1 cellular context compared by ENCODE assay signal in the genomic region with DNA sequence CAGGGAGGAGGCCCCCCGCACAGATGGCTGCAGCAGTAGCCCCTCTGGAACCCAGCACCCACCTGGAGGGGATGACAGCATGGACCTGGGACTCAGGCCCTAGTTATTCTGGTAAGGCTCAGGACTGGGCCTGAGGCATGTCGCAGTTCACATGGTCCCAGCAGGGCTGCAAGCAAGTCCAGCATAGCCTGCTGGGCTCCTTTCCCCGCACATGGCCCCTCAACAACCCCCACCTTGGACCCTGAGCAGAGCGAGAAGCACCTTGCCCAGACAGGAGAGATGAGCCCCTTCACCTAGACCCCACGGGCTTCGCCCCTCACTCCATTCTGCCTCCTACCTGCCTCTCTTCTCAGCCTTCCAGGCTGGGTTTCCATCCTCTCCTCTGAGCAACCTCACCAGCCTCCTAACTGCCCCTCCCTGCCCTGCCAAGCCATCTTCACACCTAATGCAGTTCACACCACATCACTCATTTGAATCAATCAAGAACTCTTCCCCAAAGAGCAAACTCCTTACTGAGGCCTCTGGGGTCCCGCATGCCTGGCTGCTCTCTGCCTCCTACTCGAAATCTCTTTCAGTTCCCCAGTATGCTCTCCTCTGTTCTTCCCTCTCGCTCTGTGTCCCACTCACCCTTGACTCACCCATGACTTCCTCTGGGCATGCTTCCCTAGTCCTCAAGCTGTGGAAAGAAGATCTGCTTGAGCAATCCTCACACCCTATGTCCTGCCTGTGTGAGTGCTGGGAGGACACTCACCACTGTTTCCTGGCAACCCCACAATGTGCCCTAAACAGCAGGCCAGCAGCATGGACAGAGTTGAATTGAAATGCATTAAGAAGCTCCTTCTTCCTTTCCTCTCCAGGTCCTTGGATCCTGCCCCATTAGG.
TF ChIP-seq lines count a peak whose summit lies in the region.

No MANE protein-coding gene starts in this region.

TF ChIP-seq in WTC11, 78 proteins besides CTCF, POLR2A, EP300 and RAD21 (continued from another document):
- TF ChIP-seq, protein P1, sequence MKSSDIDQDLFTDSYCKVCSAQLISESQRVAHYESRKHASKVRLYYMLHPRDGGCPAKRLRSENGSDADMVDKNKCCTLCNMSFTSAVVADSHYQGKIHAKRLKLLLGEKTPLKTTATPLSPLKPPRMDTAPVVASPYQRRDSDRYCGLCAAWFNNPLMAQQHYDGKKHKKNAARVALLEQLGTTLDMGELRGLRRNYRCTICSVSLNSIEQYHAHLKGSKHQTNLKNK (CRISPR knock-in tag; IDR thresholded peaks at IDR 0.05) = no peak
- TF ChIP-seq GTF2I (CRISPR knock-in tag; conservative IDR thresholded peaks at IDR 0.05) (no peak), MYBL2 (CRISPR knock-in tag; IDR thresholded peaks at IDR 0.05) (no peak), TEAD4 (CRISPR knock-in tag; IDR thresholded peaks at IDR 0.05) (no peak)
